In the genomic region with DNA sequence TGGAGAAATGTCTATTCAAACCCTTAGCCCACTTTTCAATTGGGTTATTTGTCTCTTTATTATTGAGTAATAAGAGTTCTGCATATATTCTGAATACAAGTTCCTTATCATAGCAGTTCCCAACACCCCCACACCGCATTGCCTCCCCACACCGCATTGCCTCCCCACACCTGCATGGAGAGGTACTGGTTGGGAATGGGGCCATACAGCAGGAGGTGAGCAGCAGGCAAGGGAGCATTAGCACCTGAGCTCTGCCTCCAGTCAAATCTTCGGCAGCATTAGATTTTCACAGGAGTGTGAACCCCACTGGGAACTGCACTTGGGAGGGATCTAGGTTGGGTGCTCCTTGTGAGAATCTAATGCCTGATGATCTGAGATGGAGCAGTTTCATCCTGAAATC, we compare ENCODE assay signal across 10 cellular contexts. TPM values are rescaled to one million over a fixed set of nuclear protein-coding genes. Genes with fewer than 3 reads are reported as not detected.
"Had no signal": no experiment of that assay in that cellular context is flagged by ENCODE, and none has a peak within 500 bp of the region (broad histone marks: within the 10 kb centered on the region; RNA-seq: fewer than 3 reads in every experiment).

No MANE protein-coding gene starts in this region.

- H3K27ac Mint-ChIP-seq: HFFc6, IgD-negative memory B cell had no signal

- H3K4me3 ChIP-seq: GM23248, HAP-1 had no signal

- H3K27ac ChIP-seq: GM23248, HL-60 had no signal

- H3K9me3 ChIP-seq: HAP-1 had no signal

- H3K9me3 Mint-ChIP-seq: HFFc6, IgD-negative memory B cell had no signal

- H3K4me1 ChIP-seq: HAP-1 had no signal

- H3K4me3 Mint-ChIP-seq: HFFc6, IgD-negative memory B cell had no signal

- DNase-seq: GM23248, GOT3, H7, HFFc6 had no signal

- H3K27me3 Mint-ChIP-seq: IgD-negative memory B cell had no signal

RNA-seq across cellular contexts. Expression of a gene that starts 42.8 kb away (rescaled TPM):
- total RNA-seq: GM23248, H4, H7, HepG2, HFFc6, HT1080 had no signal
